Comparison of ENCODE assay signal across 11 cellular contexts in the genomic region with DNA sequence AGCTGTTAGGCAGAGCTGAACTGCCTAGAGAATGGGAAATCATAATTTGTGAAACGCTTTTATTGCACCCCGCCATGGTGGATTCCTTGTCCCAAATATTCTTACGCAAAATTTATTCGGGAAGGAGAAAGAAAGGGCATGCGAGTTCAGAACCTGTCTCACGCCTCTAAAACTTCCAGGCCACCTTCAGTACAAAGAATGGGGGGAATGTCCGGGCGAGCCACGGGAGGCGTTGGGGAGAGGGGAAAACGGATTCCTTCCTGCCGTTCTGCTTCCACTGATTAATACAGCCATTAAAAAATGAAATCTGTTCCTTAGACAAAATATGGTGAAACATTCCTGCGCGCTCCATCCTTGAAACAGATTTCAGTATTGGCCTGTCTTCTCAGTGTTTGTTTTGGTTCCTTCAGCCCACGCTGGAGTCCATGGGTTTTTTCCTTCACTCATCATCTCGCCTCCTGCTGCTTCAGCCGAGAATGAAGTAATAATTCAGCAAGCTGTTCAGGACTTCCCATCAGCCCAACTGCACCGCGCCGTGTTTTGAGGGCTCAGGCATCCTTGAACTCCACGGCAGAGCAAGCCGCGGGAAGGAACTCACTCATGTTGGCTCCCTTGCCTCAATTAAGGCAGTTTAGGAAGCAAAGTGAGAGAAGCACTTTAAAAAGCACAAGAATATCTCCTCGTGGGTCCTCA. TPM values are rescaled to one million over a fixed set of nuclear protein-coding genes. Genes with fewer than 3 reads are reported as not detected.
DNase-seq lines count a peak whose midpoint lies in the region; ATAC-seq and TF ChIP-seq lines count a peak whose summit lies in the region.
"Had no signal": no experiment of that assay in that cellular context is flagged by ENCODE, and none has a peak within 500 bp of the region (broad histone marks: within the 10 kb centered on the region; RNA-seq: fewer than 3 reads in every experiment).

No MANE protein-coding gene starts in this region.

- peaks cover 5% of the 10 kb centered on the region for H3K4me1 ChIP-seq in osteoblast (ENCODE audit: insufficient read depth, low read length)

- H3K9ac ChIP-seq in SK-N-MC (ENCODE audit: insufficient read length) = no peak overlapping the region

- TF ChIP-seq CTCF in fibroblast of the aortic adventitia (IDR thresholded peaks at IDR 0.05; ENCODE audit: insufficient read depth, low read length) (peak; percentile 15), osteoblast (IDR thresholded peaks at IDR 0.05; ENCODE audit: extremely low read depth, low read depth, low read length) (no peak)

- H3K79me2 ChIP-seq in osteoblast (ENCODE audit: insufficient read depth, low read length) = no peaks in the 10 kb centered on the region

- H3K36me3 ChIP-seq in SK-N-MC (ENCODE audit: insufficient read depth, low read length) (no peaks in the 10 kb centered on the region), osteoblast (ENCODE audit: insufficient read depth, low read length) (no peaks in the 10 kb centered on the region)
- H3K36me3 ChIP-seq: BE2C had no signal

- H3K4me2 ChIP-seq in osteoblast (ENCODE audit: insufficient read depth, low read length) = peak overlapping the region; percentile 53

- no peak overlapping the region for H3K27ac ChIP-seq in SK-N-MC
- H3K27ac ChIP-seq in osteoblast (ENCODE audit: low read depth, low read length) = no peak overlapping the region

- H3K4me3 ChIP-seq in SK-N-MC (peak overlapping the region; percentile 31; the same call in 1 of the 2 replicates), fibroblast of the aortic adventitia (ENCODE audit: low read depth, low read length) (peak overlapping the region; percentile 57), osteoblast (ENCODE audit: insufficient read depth, low read length) (peak overlapping the region; percentile 28)

- H3K9me3 ChIP-seq in SK-N-MC (ENCODE audit: low read depth, low read length) (no peaks in the 10 kb centered on the region), osteoblast (ENCODE audit: low read depth, low read length) (no peaks in the 10 kb centered on the region)
- H3K9me3 ChIP-seq: BE2C had no signal

- H3K27me3 ChIP-seq in osteoblast (ENCODE audit: insufficient read depth, low read length) = peaks cover 2% of the 10 kb centered on the region

- ATAC-seq in GM18909 (IDR thresholded peaks at IDR 0.05; ENCODE audit: poor library complexity, unreplicated experiment) = no peak

- H4K20me1 ChIP-seq in osteoblast (ENCODE audit: insufficient read depth, low read length) = no peaks in the 10 kb centered on the region

- peak overlapping the region; percentile 16 for H2AFZ ChIP-seq in osteoblast (ENCODE audit: low read length)

- DNase-seq in AG08396 (ENCODE audit: low spot score) (peak; percentile 31), SK-N-MC (ENCODE audit: low read depth, low spot score) (no peak), fibroblast of the aortic adventitia (ENCODE audit: low read depth) (peak; percentile 68), osteoblast (ENCODE audit: insufficient read length, low spot score, missing footprints) (peak; percentile 52), Kasumi-1 (lab: John Stamatoyannopoulos, UW) (no peak), SW 1271 (lab: John Stamatoyannopoulos, UW) (no peak)
- DNase-seq in activated CD4-positive, alpha-beta T cell treated with anti-CD3 and anti-CD28 coated beads, Interleukin-2, amount 50 U/mL, for 4 hours = no peak
- DNase-seq: BE2C, erythroblast, islet precursor cell had no signal

RNA-seq across cellular contexts. Expression of gene CDKN3, which starts 47.7 kb away (rescaled TPM):
- total RNA-seq in fibroblast of the aortic adventitia (ENCODE audit: low replicate concordance) (10.7 and 33.4 TPM in 2 replicates), osteoblast (7.6 and 8.5 TPM in 2 replicates)

Comparison
In these comparisons a context has a peak if more than half of its experiments do, and no peak if none do; other contexts are left out.
1. DNase-seq: peak in AG08396 (single experiment), fibroblast of the aortic adventitia (single experiment) and osteoblast (single experiment); none in SK-N-MC (single experiment), Kasumi-1 (0 of 2), SW 1271 (0 of 2) and activated CD4-positive, alpha-beta T cell treated with anti-CD3 and anti-CD28 coated beads, Interleukin-2, amount 50 U/mL, for 4 hours (0 of 2).
2. Peak in every context shown above with its lines, with median percentiles within 50 percentile points of each other: H3K4me3 ChIP-seq.